ENCODE assay signal across 8 cellular contexts in genomic region chr10:46787321-46787615, GRCh38.
DNase-seq lines count a peak whose midpoint lies in the region; ATAC-seq and TF ChIP-seq lines count a peak whose summit lies in the region.

No MANE protein-coding gene starts in this region.

- H3K27me3 ChIP-seq in BE2C (no peaks in the 10 kb centered on the region), neuronal stem cell (ENCODE audit: control insufficient read depth in 3 of 3, insufficient read depth in 3 of 3, low read depth in 1 of 3, low read length in 3 of 3) (no peaks in the 10 kb centered on the region)

- no peak overlapping the region for H3K27ac ChIP-seq in neuronal stem cell (replicated peaks; ENCODE audit: low read length)

- no peak overlapping the region for H2AK5ac ChIP-seq in neuronal stem cell (ENCODE audit: low read depth, low read length)

- H3K27ac Mint-ChIP-seq in activated T-cell treated with anti-CD3 and anti-CD28 coated beads, Interleukin-2, amount 50 U/mL, for 72 hours: peak overlapping the region; percentile 31

- peak; percentile 54 for ATAC-seq in GM18907 (IDR thresholded peaks at IDR 0.05; ENCODE audit: unreplicated experiment)
- peak; percentile 53 to 55 for ATAC-seq in activated T-cell treated with anti-CD3 and anti-CD28 coated beads, Interleukin-2, amount 50 U/mL, for 72 hours (replicated peaks in 1 of 2)
- ATAC-seq in HG02610 (IDR thresholded peaks at IDR 0.05; ENCODE audit: unreplicated experiment): no peak

- no CpG with 5 or more reads among the region's 6 CpGs for whole genome bisulfite sequencing in neuronal stem cell (ENCODE audit: extremely low coverage in 2 of 2, insufficient read length in 2 of 2, insufficient replicate concordance in 1 of 2), 2 donors

- H2BK5ac ChIP-seq in neuronal stem cell (ENCODE audit: low read length): no peak overlapping the region

- no peak overlapping the region for H2BK12ac ChIP-seq in neuronal stem cell (ENCODE audit: low read length)

- H2BK15ac ChIP-seq in neuronal stem cell (ENCODE audit: low read length): no peak overlapping the region

- H3K14ac ChIP-seq in neuronal stem cell (ENCODE audit: low read length): no peak overlapping the region

- peak overlapping the region; percentile 82 for H2AFZ ChIP-seq in neuronal stem cell (ENCODE audit: low read length)

- no peaks in the 10 kb centered on the region for H3K79me1 ChIP-seq in neuronal stem cell (ENCODE audit: low read depth, low read length)

- TF ChIP-seq CTCF in BE2C (IDR thresholded peaks at IDR 0.05; ENCODE audit: low read depth, low read length) (no peak), LNCaP clone FGC (IDR thresholded peaks at IDR 0.05; ENCODE audit: control insufficient read depth, extremely low read depth, insufficient read depth) (peak; percentile 64)

- H3K4me1 Mint-ChIP-seq in activated T-cell treated with anti-CD3 and anti-CD28 coated beads, Interleukin-2, amount 50 U/mL, for 72 hours (ENCODE audit: low read depth): peaks cover 11% of the 10 kb centered on the region

- no peak for DNase-seq in BE2C
- peak; percentile 25 for DNase-seq in LNCaP clone FGC (ENCODE audit: low read depth)
- peak; percentile 21 to 38 for DNase-seq in activated T-cell treated with anti-CD3 and anti-CD28 coated beads, Interleukin-2, amount 50 U/mL, for 72 hours
- DNase-seq in foreskin melanocyte: peak; percentile 35
- no peak for DNase-seq in neuronal stem cell (ENCODE audit: low spot score)
- DNase-seq in NCI-H128 (lab: John Stamatoyannopoulos, UW; ENCODE audit: unreplicated experiment): no peak

- no peaks in the 10 kb centered on the region for H3K27me3 Mint-ChIP-seq in activated T-cell treated with anti-CD3 and anti-CD28 coated beads, Interleukin-2, amount 50 U/mL, for 72 hours (ENCODE audit: low read depth)

- no peak overlapping the region for H3K9ac ChIP-seq in neuronal stem cell (ENCODE audit: low read depth, low read length, poor library complexity)

- H3K4me3 ChIP-seq in BE2C (ENCODE audit: low read depth, low read length): peak overlapping the region; percentile 69
- H3K4me3 ChIP-seq in LNCaP clone FGC (ENCODE audit: low read depth, low read length): peak overlapping the region; percentile 72
- H3K4me3 ChIP-seq in neuronal stem cell (ENCODE audit: low read length in 2 of 2): peak overlapping the region; percentile 85 to 97

- no peak overlapping the region for H3K18ac ChIP-seq in neuronal stem cell (ENCODE audit: low read length)

- no peak overlapping the region for H2BK120ac ChIP-seq in neuronal stem cell (ENCODE audit: low read depth, low read length)

- H3K36me3 ChIP-seq in BE2C (no peaks in the 10 kb centered on the region), neuronal stem cell (replicated peaks in 1 of 2; ENCODE audit: control insufficient read depth in 2 of 2, insufficient read depth in 2 of 2, low read length in 2 of 2) (peaks cover 0 to 3% of the 10 kb centered on the region in 2 donors)

- H3K4me1 ChIP-seq in BE2C: no peaks in the 10 kb centered on the region
- H3K4me1 ChIP-seq in neuronal stem cell (ENCODE audit: control insufficient read depth in 2 of 2, insufficient read depth in 1 of 2, low read depth in 1 of 2, low read length in 2 of 2): no peaks in the 10 kb centered on the region

- no peaks in the 10 kb centered on the region for H3K9me3 ChIP-seq in BE2C
- H3K9me3 ChIP-seq in neuronal stem cell (replicated peaks in 1 of 2; ENCODE audit: control insufficient read depth in 2 of 2, insufficient read depth in 1 of 2, low read depth in 1 of 2, low read length in 2 of 2): no peaks in the 10 kb centered on the region

- H3K23ac ChIP-seq in neuronal stem cell (ENCODE audit: low read depth, low read length, poor library complexity): no peak overlapping the region

- no peak overlapping the region for H4K91ac ChIP-seq in neuronal stem cell (ENCODE audit: low read depth, low read length, poor library complexity)

- H3K4me3 Mint-ChIP-seq in activated T-cell treated with anti-CD3 and anti-CD28 coated beads, Interleukin-2, amount 50 U/mL, for 72 hours: peak overlapping the region; percentile 91 to 94

- no peak overlapping the region for H3K4ac ChIP-seq in neuronal stem cell (ENCODE audit: low read length)

- H3K9me3 Mint-ChIP-seq in activated T-cell treated with anti-CD3 and anti-CD28 coated beads, Interleukin-2, amount 50 U/mL, for 72 hours: no peaks in the 10 kb centered on the region

- H4K8ac ChIP-seq in neuronal stem cell (ENCODE audit: low read depth, low read length): no peak overlapping the region

- peak overlapping the region; percentile 48 for H3K4me2 ChIP-seq in neuronal stem cell (ENCODE audit: insufficient read depth, low read length, poor library complexity, severe bottlenecking)

- no peaks in the 10 kb centered on the region for H3K36me3 Mint-ChIP-seq in activated T-cell treated with anti-CD3 and anti-CD28 coated beads, Interleukin-2, amount 50 U/mL, for 72 hours (ENCODE audit: insufficient read depth in 2 of 2)

Comparison
In these comparisons a context has a peak if more than half of its experiments do, and no peak if none do; other contexts are left out.
1. DNase-seq: peak in LNCaP clone FGC (single experiment), activated T-cell treated with anti-CD3 and anti-CD28 coated beads, Interleukin-2, amount 50 U/mL, for 72 hours (2 of 2) and foreskin melanocyte (single experiment); none in BE2C (single experiment), neuronal stem cell (single experiment) and NCI-H128 (single experiment).
2. Peak in every context shown above with its lines, with median percentiles within 50 percentile points of each other: H3K4me3 ChIP-seq.